8 cellular contexts compared by ENCODE assay signal in genomic region chr2:30165050-30165520, GRCh38. TPM values are rescaled to one million over a fixed set of nuclear protein-coding genes. Genes with fewer than 3 reads are reported as not detected.
DNase-seq lines count a peak whose midpoint lies in the region; ATAC-seq and TF ChIP-seq lines count a peak whose summit lies in the region.

No MANE protein-coding gene starts in this region.

- peak; percentile 99 for ATAC-seq in Panc1

- peak; percentile 80 for TF ChIP-seq CTCF in LNCaP clone FGC (IDR thresholded peaks at IDR 0.05; ENCODE audit: control insufficient read depth, extremely low read depth, insufficient read depth)
- peak; percentile 92 for TF ChIP-seq CTCF in Panc1 (IDR thresholded peaks at IDR 0.05)
- TF ChIP-seq CTCF in fibroblast of the aortic adventitia (IDR thresholded peaks at IDR 0.05; ENCODE audit: insufficient read depth, low read length): peak; percentile 80
- TF ChIP-seq CTCF in uterus (IDR thresholded peaks at IDR 0.05): peak; percentile 76 to 84 (median 78)

- TF ChIP-seq POLR2A in uterus (IDR thresholded peaks at IDR 0.05): no peak

- H3K4me1 ChIP-seq in Panc1 (ENCODE audit: control insufficient read depth, insufficient read depth, low read length) (no peaks in the 10 kb centered on the region), uterus (no peaks in the 10 kb centered on the region)

- H3K27me3 ChIP-seq in H7 (ENCODE audit: control insufficient read depth, insufficient read depth, low read length) (no peaks in the 10 kb centered on the region), Panc1 (ENCODE audit: control insufficient read depth, insufficient read depth, low read length) (no peaks in the 10 kb centered on the region), uterus (no peaks in the 10 kb centered on the region)

- peak; percentile 71 for DNase-seq in GF-D8 (lab: John Stamatoyannopoulos, UW)
- peak; percentile 80 for DNase-seq in H7
- peak; percentile 87 for DNase-seq in LNCaP clone FGC (ENCODE audit: low read depth)
- peak; percentile 69 for DNase-seq in Panc1 (ENCODE audit: low read depth, low spot score)
- peak; percentile 25 for DNase-seq in activated T-helper 1 cell treated with Interleukin-2 at 50 U/mL for 16 hours (ENCODE audit: low read depth)
- peak; percentile 93 for DNase-seq in fibroblast of the aortic adventitia (ENCODE audit: low read depth)
- DNase-seq in non-pigmented ciliary epithelial cell (ENCODE audit: low read depth): peak; percentile 77
- DNase-seq in uterus: peak; percentile 31 to 58

- in situ Hi-C loops in Panc1 (cut with HindIII; ENCODE audit: low pct_unique_long_range_greater_than_20kb, low sequenced_read_pairs): no loop called here

- intact Hi-C loops in Panc1 (cut with micrococcal nuclease; ENCODE audit: unreplicated experiment) (loop anchor here (1.0 kb wide), 1 partner anchor 542 kb away; no protein-coding TSS in a partner anchor), uterus (cut with DNase I; ENCODE audit: low total_unique reads) (loop anchor here (10.0 kb wide), 1 partner anchor 540 kb away; no protein-coding TSS in a partner anchor)

- H3K4me3 ChIP-seq in H7 (ENCODE audit: insufficient read depth, low read depth, low read length) (no peak overlapping the region), LNCaP clone FGC (ENCODE audit: low read depth, low read length) (no peak overlapping the region), Panc1 (ENCODE audit: low read depth in 2 of 2, low read length in 2 of 2) (no peak overlapping the region), fibroblast of the aortic adventitia (ENCODE audit: low read depth, low read length) (no peak overlapping the region), uterus (no peak overlapping the region)

- POLR2A ChIA-PET in Panc1 (lab: Charles Lee): interaction anchor here (0.6 to 1.2 kb wide), 2 partner anchors 19 to 282 kb away, joined by 3 to 7 read pairs; partner anchors contain the start of genes LCLAT1 and YPEL5

- H3K9me3 ChIP-seq in Panc1 (ENCODE audit: control insufficient read depth, insufficient read depth, low read depth, low read length): no peaks in the 10 kb centered on the region
- H3K9me3 ChIP-seq in uterus: no peaks in the 10 kb centered on the region

- CTCF ChIA-PET in Panc1 (lab: Charles Lee): interaction anchor here (0.5 to 3.0 kb wide), 24 partner anchors 15 to 1068 kb away, joined by 3 to 47 read pairs (median 4); partner anchors contain the start of genes LCLAT1 and YPEL5

- no peak overlapping the region for H3K27ac ChIP-seq in Panc1 (ENCODE audit: low read length)
- H3K27ac ChIP-seq in uterus: peak overlapping the region in 1 of 2 donors; percentile 1

- no TSS peak for BruUV-seq in Panc1 (replicated peaks; lab: Mats Ljungman, UMichigan)

- H3K36me3 ChIP-seq in H7 (replicated peaks; ENCODE audit: control insufficient read depth, insufficient read depth, low read length): no peaks in the 10 kb centered on the region
- peaks cover 4% of the 10 kb centered on the region; the same call in 1 of the 2 replicates for H3K36me3 ChIP-seq in Panc1 (ENCODE audit: control insufficient read depth, insufficient read depth, low read length)
- no peaks in the 10 kb centered on the region for H3K36me3 ChIP-seq in uterus

RNA-seq across cellular contexts. Expression of gene YPEL5, which starts 18.3 kb away (rescaled TPM):
- 28.7 and 30.1 TPM in 2 replicates for total RNA-seq in H7 (2014; rRNA removed; shearing (Covaris generic))
- 66.4 TPM for total RNA-seq in Panc1 (2021; ENCODE audit: unreplicated experiment)
- polyA plus RNA-seq in Panc1 (2012; ENCODE audit: insufficient read length): 63.8 TPM
- 54.5 and 102 TPM in 2 replicates for total RNA-seq in fibroblast of the aortic adventitia (ENCODE audit: low replicate concordance)
- total RNA-seq in uterus: 100 to 1,000 TPM in 2 of 4 donors, 10 to 100 TPM in 2; 79.1 to 131 (median 104) TPM

Comparison
In these comparisons a context has a peak if more than half of its experiments do, and no peak if none do; other contexts are left out.
1. DNase-seq: peak in every context shown above with its lines; median percentile 93 in fibroblast of the aortic adventitia; 87 in LNCaP clone FGC; 80 in H7; 77 in non-pigmented ciliary epithelial cell; 71 in GF-D8; 69 in Panc1; 44 in uterus; 25 in activated T-helper 1 cell treated with Interleukin-2 at 50 U/mL for 16 hours.